11 cellular contexts compared by ENCODE assay signal in genomic region chr14:24972844-24973243, GRCh38.
"Had no signal": no experiment of that assay in that cellular context is flagged by ENCODE, and none has a peak within 500 bp of the region (broad histone marks: within the 10 kb centered on the region; RNA-seq: fewer than 3 reads in every experiment).

No MANE protein-coding gene starts in this region.

- DNase-seq: GM23248, GOT3, H7, H9, HCEC 1CT, HFFc6 had no signal

- H3K27ac ChIP-seq: GM23248 had no signal

- H3K36me3 ChIP-seq: HAP-1 had no signal

- H3K4me1 ChIP-seq: HAP-1 had no signal

- H2AFZ ChIP-seq: GM23248, GM23338 had no signal

- H3K9me3 ChIP-seq: HAP-1 had no signal

- H3K4me2 ChIP-seq: GM23338 had no signal

- ATAC-seq: GM23338, HCT116 had no signal

- H3K4me3 ChIP-seq: GM23248, GM23338, HAP-1 had no signal

- FAIRE-seq: H1, H54 had no signal

- H3K9ac ChIP-seq: GM23248 had no signal
